Comparison of ENCODE assay signal across 1 cellular context in genomic region chr12:53452159-53453077, GRCh38.
TF ChIP-seq lines count a peak whose summit lies in the region.

No MANE protein-coding gene starts in this region.

TF ChIP-seq in GM12878, 131 proteins besides CTCF, POLR2A, EP300 and RAD21 (continued from another document and continues in another):
- TF ChIP-seq ELK1 (IDR thresholded peaks at IDR 0.05; ENCODE audit: low read depth, low read length) (peak; percentile 36; the same call in 1 of the 2 replicates), SUZ12 (IDR thresholded peaks at IDR 0.05; ENCODE audit: unreplicated experiment) (no peak), DPF2 (IDR thresholded peaks at IDR 0.05) (peak; percentile 47; the same call in 1 of the 2 replicates), POLR2AphosphoS2 (IDR thresholded peaks at IDR 0.05; ENCODE audit: low read depth, low read length) (peak; percentile 20; the same call in 1 of the 2 replicates), BCL3 (IDR thresholded peaks at IDR 0.05; ENCODE audit: borderline replicate concordance, insufficient read depth, low read depth, low read length, poor library complexity, severe bottlenecking) (no peak), CEBPB (IDR thresholded peaks at IDR 0.05; ENCODE audit: borderline replicate concordance in 1 of 2, low read depth in 2 of 2, low read length in 2 of 2) (no peak), ZBTB40 (IDR thresholded peaks at IDR 0.05; ENCODE audit: borderline replicate concordance) (no peak), MEF2A (IDR thresholded peaks at IDR 0.05; ENCODE audit: insufficient read depth, low read depth, low read length) (no peak), CHD4 (IDR thresholded peaks at IDR 0.05) (no peak), TBL1XR1 (IDR thresholded peaks at IDR 0.05; ENCODE audit: low read depth, low read length) (peak; percentile 58; the same call in 1 of the 2 replicates), NR2C1 (IDR thresholded peaks at IDR 0.05) (peak; percentile 87), ZNF384 (IDR thresholded peaks at IDR 0.05; ENCODE audit: borderline replicate concordance, low read depth, low read length) (no peak; the same call in 1 of the 2 replicates), TCF12 (IDR thresholded peaks at IDR 0.05; ENCODE audit: low read depth, low read length) (no peak), ZSCAN29 (IDR thresholded peaks at IDR 0.05) (peak; percentile 47; the same call in 1 of the 2 replicates), PML (IDR thresholded peaks at IDR 0.05; ENCODE audit: low read length) (peak; percentile 72; the same call in 1 of the 2 replicates), CBX3 (IDR thresholded peaks at IDR 0.05; ENCODE audit: borderline replicate concordance, low read depth) (no peak), ZBED1 (IDR thresholded peaks at IDR 0.05; ENCODE audit: borderline replicate concordance) (no peak), ZBTB33 (IDR thresholded peaks at IDR 0.05) (no peak), KLF5 (IDR thresholded peaks at IDR 0.05; ENCODE audit: partially characterized antibody) (no peak), STAT1 (conservative IDR thresholded peaks at IDR 0.05) (no peak), HSF1 (IDR thresholded peaks at IDR 0.05; ENCODE audit: low read depth, low read length) (no peak), MYB (IDR thresholded peaks at IDR 0.05; ENCODE audit: borderline replicate concordance, low read depth, low read length) (no peak), RB1 (IDR thresholded peaks at IDR 0.05; ENCODE audit: borderline replicate concordance) (peak; percentile 80; the same call in 1 of the 2 replicates), NFIC (IDR thresholded peaks at IDR 0.05; ENCODE audit: low read depth, low read length) (no peak), BMI1 (IDR thresholded peaks at IDR 0.05; ENCODE audit: borderline replicate concordance) (no peak), SIX5 (IDR thresholded peaks at IDR 0.05; ENCODE audit: low read depth, low read length, severe bottlenecking) (no peak), EGR1 (IDR thresholded peaks at IDR 0.05; ENCODE audit: borderline replicate concordance in 1 of 2, low read depth in 2 of 2, low read length in 2 of 2) (peak in 1 of 2 experiments; percentile 39; a peak in 2 of 3 replicates), FOXK2 (IDR thresholded peaks at IDR 0.05) (no peak), USF2 (IDR thresholded peaks at IDR 0.05; ENCODE audit: borderline replicate concordance, low read depth, low read length) (no peak), KDM1A (IDR thresholded peaks at IDR 0.05; ENCODE audit: borderline replicate concordance) (no peak), GATAD2B (conservative IDR thresholded peaks at IDR 0.05; ENCODE audit: low read depth) (peak; percentile 96), LARP7 (IDR thresholded peaks at IDR 0.05) (peak; percentile 82), ZNF274 (IDR thresholded peaks at IDR 0.05; ENCODE audit: insufficient read depth, insufficient read length) (no peak), WRNIP1 (IDR thresholded peaks at IDR 0.05; ENCODE audit: borderline replicate concordance, low read depth, low read length) (no peak), ZNF24 (IDR thresholded peaks at IDR 0.05) (no peak), SRF (IDR thresholded peaks at IDR 0.05; ENCODE audit: low read depth in 2 of 2, low read length in 2 of 2) (no peak), ZNF207 (IDR thresholded peaks at IDR 0.05; ENCODE audit: borderline replicate concordance) (no peak), SP1 (IDR thresholded peaks at IDR 0.05; ENCODE audit: low read depth, low read length) (no peak), MEF2B (IDR thresholded peaks at IDR 0.05; ENCODE audit: partially characterized antibody, poor library complexity, severe bottlenecking) (no peak), NFXL1 (IDR thresholded peaks at IDR 0.05; ENCODE audit: borderline replicate concordance) (no peak), ZZZ3 (IDR thresholded peaks at IDR 0.05; ENCODE audit: control insufficient read depth, insufficient read length, low read depth) (no peak), PRDM15 (CRISPR knock-in tag; IDR thresholded peaks at IDR 0.05) (no peak), FOXM1 (IDR thresholded peaks at IDR 0.05; ENCODE audit: low read depth, low read length) (no peak), E4F1 (IDR thresholded peaks at IDR 0.05; ENCODE audit: borderline replicate concordance, partially characterized antibody) (no peak), SUPT20H (IDR thresholded peaks at IDR 0.05; ENCODE audit: borderline replicate concordance, control insufficient read depth, low read depth, low read length) (no peak), SMARCA5 (IDR thresholded peaks at IDR 0.05) (peak; percentile 29; the same call in 1 of the 2 replicates), NBN (IDR thresholded peaks at IDR 0.05) (no peak; the same call in 1 of the 2 replicates), FOS (IDR thresholded peaks at IDR 0.05; ENCODE audit: borderline replicate concordance, extremely low read depth, insufficient read length) (no peak), MTA2 (IDR thresholded peaks at IDR 0.05; ENCODE audit: low read depth) (no peak), ZNF217 (IDR thresholded peaks at IDR 0.05) (no peak), RFX5 (IDR thresholded peaks at IDR 0.05; ENCODE audit: low read depth, low read length) (no peak), NRF1 (conservative IDR thresholded peaks at IDR 0.05; ENCODE audit: low read depth, low read length) (no peak)
